ENCODE assay signal across 17 cellular contexts in genomic region chr20:20299904-20300303, GRCh38.
DNase-seq lines count a peak whose midpoint lies in the region; ATAC-seq, FAIRE-seq and TF ChIP-seq lines count a peak whose summit lies in the region.
"Had no signal": no experiment of that assay in that cellular context is flagged by ENCODE, and none has a peak within 500 bp of the region (broad histone marks: within the 10 kb centered on the region; RNA-seq: fewer than 3 reads in every experiment).

No MANE protein-coding gene starts in this region.

- DNase-seq in HepG2 (ENCODE audit: low spot score): no peak
- DNase-seq in right lobe of liver: no peak
- DNase-seq in M059J (ENCODE audit: low read depth): peak; percentile 67
- DNase-seq in RPMI7951 (ENCODE audit: low read depth): peak; percentile 26
- DNase-seq in activated naive CD8-positive, alpha-beta T cell treated with anti-CD3 and anti-CD28 coated beads, Interleukin-2, amount 50 U/mL, for 24 hours: no peak
- DNase-seq in NCI-H146 (lab: John Stamatoyannopoulos, UW): no peak
- DNase-seq: C1 segment of cervical spinal cord; Caco-2; CD4-positive, alpha-beta memory T cell; DMS153; DMS79 treated with DMSO at 0.1 percent for 48 hours; GOT3; HFFc6 had no signal

- FAIRE-seq in HepG2 (lab: Jason Lieb, UNC): no peak
- FAIRE-seq: G401.6, GM12892, H54 had no signal

- H3K9me3 ChIP-seq in HepG2 (ENCODE audit: low read length): no peaks in the 10 kb centered on the region
- no peaks in the 10 kb centered on the region for H3K9me3 ChIP-seq in right lobe of liver
- H3K9me3 ChIP-seq: Caco-2, HAP-1 had no signal

- intact Hi-C loops in HepG2 (cut with micrococcal nuclease; ENCODE audit: unreplicated experiment) (no loop called here), right lobe of liver (cut with DNase I) (no loop called here)

- ATAC-seq in HepG2: no peak
- no peak for ATAC-seq in right lobe of liver
- no peak for ATAC-seq in activated naive CD8-positive, alpha-beta T cell treated with anti-CD3 and anti-CD28 coated beads, Interleukin-2, amount 50 U/mL, for 24 hours

- BruUV-seq in HepG2 (replicated peaks; lab: Mats Ljungman, UMichigan): no TSS peak

- TF ChIP-seq RAD21 in HepG2 (CRISPR knock-in tag; IDR thresholded peaks at IDR 0.05): no peak

- no peak overlapping the region for H3K27ac Mint-ChIP-seq in activated naive CD8-positive, alpha-beta T cell treated with anti-CD3 and anti-CD28 coated beads, Interleukin-2, amount 50 U/mL, for 24 hours
- H3K27ac Mint-ChIP-seq: CD4-positive, alpha-beta memory T cell; HFFc6 had no signal

- TF ChIP-seq POLR2A in HepG2 (IDR thresholded peaks at IDR 0.05; ENCODE audit: insufficient read depth in 1 of 2, low read depth in 2 of 2, low read length in 2 of 2) (no peak), right lobe of liver (IDR thresholded peaks at IDR 0.05) (no peak)

- POLR2A ChIA-PET in HepG2 (lab: Yijun Ruan, JAX): no interaction called here

- no peak overlapping the region for H3K27ac ChIP-seq in HepG2 (ENCODE audit: extremely low read length, insufficient read depth, low read length)
- no peak overlapping the region for H3K27ac ChIP-seq in right lobe of liver

- H3K4me1 Mint-ChIP-seq in activated naive CD8-positive, alpha-beta T cell treated with anti-CD3 and anti-CD28 coated beads, Interleukin-2, amount 50 U/mL, for 24 hours: no peaks in the 10 kb centered on the region
- H3K4me1 Mint-ChIP-seq: CD4-positive, alpha-beta memory T cell had no signal

- H3K27me3 Mint-ChIP-seq in activated naive CD8-positive, alpha-beta T cell treated with anti-CD3 and anti-CD28 coated beads, Interleukin-2, amount 50 U/mL, for 24 hours: peaks cover 8% of the 10 kb centered on the region

- H3K36me3 Mint-ChIP-seq in activated naive CD8-positive, alpha-beta T cell treated with anti-CD3 and anti-CD28 coated beads, Interleukin-2, amount 50 U/mL, for 24 hours (ENCODE audit: low read depth): no peaks in the 10 kb centered on the region
- H3K36me3 Mint-ChIP-seq: CD4-positive, alpha-beta memory T cell had no signal

- no peak for TF ChIP-seq EP300 in HepG2 (IDR thresholded peaks at IDR 0.05; ENCODE audit: low read depth in 2 of 2, low read length in 2 of 2)
- TF ChIP-seq EP300 in HepG2 (CRISPR knock-in tag; IDR thresholded peaks at IDR 0.05; ENCODE audit: borderline replicate concordance): no peak

- H3K9me3 Mint-ChIP-seq in activated naive CD8-positive, alpha-beta T cell treated with anti-CD3 and anti-CD28 coated beads, Interleukin-2, amount 50 U/mL, for 24 hours: no peaks in the 10 kb centered on the region

- CTCF ChIA-PET in HepG2 (lab: Yijun Ruan, JAX; ENCODE audit: low intra/inter-chr PET ratio, low total read pairs): no interaction called here

- no peak overlapping the region for H2AFZ ChIP-seq in HepG2 (ENCODE audit: low read length)

- 20% methylated on average over 7 of the region's 7 CpGs for WGBS in HepG2 (ENCODE audit: low lambda C conversion rate)
- WGBS in right lobe of liver (ENCODE audit: insufficient coverage, low coverage, low lambda C conversion rate, missing lambda C conversion rate): 62% methylated on average over 7 of the region's 7 CpGs

- no peaks in the 10 kb centered on the region for H3K79me2 ChIP-seq in HepG2 (ENCODE audit: insufficient read depth, low read length)

- H3K27me3 ChIP-seq in HepG2 (ENCODE audit: control insufficient read depth in 1 of 2, insufficient read depth in 2 of 2, low read length in 2 of 2) (peaks cover 6 to 23% of the 10 kb centered on the region in 2 experiments; a peak in 3 of 5 replicates), right lobe of liver (no peaks in the 10 kb centered on the region)

- TF ChIP-seq CTCF in HepG2 (CRISPR knock-in tag; IDR thresholded peaks at IDR 0.05) (no peak), right lobe of liver (IDR thresholded peaks at IDR 0.05) (no peak)

- no peak overlapping the region for H3K9ac ChIP-seq in HepG2 (ENCODE audit: insufficient read depth, low read depth, low read length)

- H4K20me1 ChIP-seq in HepG2 (ENCODE audit: insufficient read depth, low read length): no peaks in the 10 kb centered on the region

- H3K4me1 ChIP-seq in HepG2 (ENCODE audit: insufficient read depth, low read length): peaks cover 12% of the 10 kb centered on the region; the same call in 1 of the 2 replicates
- H3K4me1 ChIP-seq in right lobe of liver: no peaks in the 10 kb centered on the region
- H3K4me1 ChIP-seq: Caco-2, HAP-1 had no signal

- H3K4me2 ChIP-seq in HepG2 (ENCODE audit: low read depth, low read length): no peak overlapping the region

- no peak overlapping the region for H3K4me3 Mint-ChIP-seq in activated naive CD8-positive, alpha-beta T cell treated with anti-CD3 and anti-CD28 coated beads, Interleukin-2, amount 50 U/mL, for 24 hours
- H3K4me3 Mint-ChIP-seq: CD4-positive, alpha-beta memory T cell; HFFc6 had no signal

- H3K4me3 ChIP-seq in HepG2 (replicated peaks in 1 of 3; ENCODE audit: insufficient read depth in 1 of 3, low read depth in 2 of 3, low read length in 3 of 3) (no peak overlapping the region), right lobe of liver (no peak overlapping the region)
- H3K4me3 ChIP-seq: HAP-1 had no signal

- H3K36me3 ChIP-seq in HepG2 (replicated peaks in 1 of 2; ENCODE audit: control insufficient read depth in 1 of 2, insufficient read depth in 2 of 2, low read length in 2 of 2) (no peaks in the 10 kb centered on the region), right lobe of liver (no peaks in the 10 kb centered on the region)
- H3K36me3 ChIP-seq: HAP-1 had no signal

- in situ Hi-C loops in HepG2 (cut with HindIII; ENCODE audit: extremely low pct_ligation_motif_present, low pct_unique_long_range_greater_than_20kb): no loop called here

TF ChIP-seq in HepG2, 621 proteins besides CTCF, POLR2A, EP300 and RAD21:
- no peak for TF ChIP-seq RAD51 (IDR thresholded peaks at IDR 0.05; ENCODE audit: borderline replicate concordance)
- TF ChIP-seq SIX1 (CRISPR knock-in tag; IDR thresholded peaks at IDR 0.05; ENCODE audit: borderline replicate concordance): no peak
- TF ChIP-seq ZMAT3 (CRISPR knock-in tag; conservative IDR thresholded peaks at IDR 0.05): no peak
- TF ChIP-seq BHLHE40 (IDR thresholded peaks at IDR 0.05; ENCODE audit: low read length): peak; percentile 86
- TF ChIP-seq KAT8 (CRISPR knock-in tag; IDR thresholded peaks at IDR 0.05): no peak
- TF ChIP-seq ZKSCAN1 (IDR thresholded peaks at IDR 0.05; ENCODE audit: low read length): peak; percentile 79; the same call in 1 of the 2 replicates
- TF ChIP-seq RFXAP (CRISPR knock-in tag; IDR thresholded peaks at IDR 0.05; ENCODE audit: borderline replicate concordance): no peak
- TF ChIP-seq MED8 (CRISPR knock-in tag; IDR thresholded peaks at IDR 0.05; ENCODE audit: insufficient replicate concordance): no peak
- TF ChIP-seq FOSL2 (CRISPR knock-in tag; IDR thresholded peaks at IDR 0.05): peak; percentile 48
- TF ChIP-seq USF2 (IDR thresholded peaks at IDR 0.05; ENCODE audit: low read depth, low read length): peak; percentile 37; the same call in 1 of the 2 replicates
- no peak for TF ChIP-seq USF2 (CRISPR knock-in tag; IDR thresholded peaks at IDR 0.05; ENCODE audit: borderline replicate concordance)

Comparison
In these comparisons a context has a peak if more than half of its experiments do, and no peak if none do; other contexts are left out.
1. DNase-seq: peak in M059J (single experiment) and RPMI7951 (single experiment); none in HepG2 (single experiment), right lobe of liver (0 of 3), activated naive CD8-positive, alpha-beta T cell treated with anti-CD3 and anti-CD28 coated beads, Interleukin-2, amount 50 U/mL, for 24 hours (single experiment) and NCI-H146 (single experiment).